ENCODE assay signal across 12 cellular contexts in the genomic region with DNA sequence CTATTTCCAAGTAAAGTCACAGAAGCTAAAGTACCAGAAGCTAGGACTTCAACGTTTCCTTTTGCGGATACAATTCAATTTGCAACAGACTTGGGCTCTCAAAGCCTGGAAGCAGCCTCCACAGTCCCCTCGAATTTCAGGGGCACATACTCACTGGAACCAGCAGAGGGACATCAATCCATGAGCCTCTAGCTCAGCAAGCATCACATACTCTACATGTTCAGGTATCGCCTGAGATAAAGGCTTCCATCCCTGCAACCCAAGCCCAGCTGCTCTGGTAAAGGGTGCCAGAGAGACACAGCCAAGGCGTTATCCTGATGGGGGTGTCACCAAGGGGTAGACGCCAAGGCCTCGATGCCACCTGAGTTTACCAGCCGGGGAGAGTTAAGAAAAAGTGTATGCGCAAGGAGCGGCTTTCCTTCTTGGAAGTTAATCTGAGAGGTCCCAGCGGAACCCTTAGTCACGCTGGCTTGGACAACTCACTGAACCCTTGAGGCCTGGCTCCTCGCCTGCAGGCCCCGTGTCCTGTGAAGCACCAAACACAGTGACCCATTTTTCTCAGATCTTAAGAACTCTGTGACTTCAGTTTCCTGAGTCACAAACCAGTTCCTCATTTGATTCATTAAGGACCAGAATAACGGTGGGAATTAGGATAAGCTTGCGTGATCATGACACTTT. TPM values are rescaled to one million over a fixed set of nuclear protein-coding genes. Genes with fewer than 3 reads are reported as not detected.
DNase-seq lines count a peak whose midpoint lies in the region; TF ChIP-seq lines count a peak whose summit lies in the region.
"Had no signal": no experiment of that assay in that cellular context is flagged by ENCODE, and none has a peak within 500 bp of the region (broad histone marks: within the 10 kb centered on the region; RNA-seq: fewer than 3 reads in every experiment).

No MANE protein-coding gene starts in this region.

- DNase-seq in AG04450 (ENCODE audit: low read depth, low spot score) = no peak
- no peak for DNase-seq in HFF-Myc (ENCODE audit: extremely low read depth, low read depth)
- DNase-seq in astrocyte of the spinal cord (ENCODE audit: low read depth, low spot score) = no peak
- no peak for DNase-seq in activated CD8-positive, alpha-beta memory T cell treated with anti-CD3 and anti-CD28 coated beads for 24 hours
- DNase-seq in LoVo (ENCODE audit: low spot score) = no peak
- DNase-seq in germinal center (ENCODE audit: low spot score) = no peak
- DNase-seq in activated naive CD4-positive, alpha-beta T cell treated with anti-CD3 and anti-CD28 coated beads, Interleukin-2, amount 50 U/mL, for 16 hours = no peak
- DNase-seq: activated T-cell treated with anti-CD3 and anti-CD28 coated beads for 4 hours, dermis blood vessel endothelial cell, T-cell had no signal

- H3K36me3 ChIP-seq in liver (ENCODE audit: control insufficient read depth in 4 of 4, insufficient read depth in 3 of 4, low read depth in 1 of 4, low read length in 3 of 4) = peaks cover 0 to 15% (median 0%) of the 10 kb centered on the region in 4 donors

- TF ChIP-seq RAD21 in liver (IDR thresholded peaks at IDR 0.05) = no peak

- peak; percentile 41 for TF ChIP-seq CTCF in AG04450 (IDR thresholded peaks at IDR 0.05; ENCODE audit: low read depth, low read length)
- peak; percentile 32 for TF ChIP-seq CTCF in HFF-Myc (IDR thresholded peaks at IDR 0.05; ENCODE audit: low read depth, low read length, missing control alignments)
- peak; percentile 28 for TF ChIP-seq CTCF in astrocyte of the spinal cord (IDR thresholded peaks at IDR 0.05; ENCODE audit: low read depth, low read length)
- peak; percentile 9 for TF ChIP-seq CTCF in liver (IDR thresholded peaks at IDR 0.05; ENCODE audit: low read depth, low read length, missing input control)

- H3K4me3 ChIP-seq in AG04450 (ENCODE audit: low read depth, low read length) = no peak overlapping the region
- H3K4me3 ChIP-seq in HFF-Myc (replicated peaks; ENCODE audit: low read depth, low read length) = no peak overlapping the region
- no peak overlapping the region for H3K4me3 ChIP-seq in astrocyte of the spinal cord (ENCODE audit: low read depth, low read length)
- no peak overlapping the region for H3K4me3 ChIP-seq in liver (ENCODE audit: low read depth in 1 of 3, low read length in 3 of 3)

- 87% methylated on average over 16 of the region's 16 CpGs for WGBS in liver

- CTCF ChIA-PET in AG04450 (lab: Charles Lee) = interaction anchor here (1.1 to 1.6 kb wide), 2 partner anchors 8 to 563 kb away, joined by 3 to 4 read pairs; no protein-coding TSS in a partner anchor

- H3K27me3 ChIP-seq in AG04450 (ENCODE audit: control insufficient read depth, insufficient read depth, low read length) (no peaks in the 10 kb centered on the region), liver (ENCODE audit: control insufficient read depth in 4 of 4, insufficient read depth in 4 of 4, low read length in 3 of 4) (no peaks in the 10 kb centered on the region)

- H3K9me3 ChIP-seq in AG04450 (ENCODE audit: control insufficient read depth, insufficient read depth, low read length) = no peaks in the 10 kb centered on the region; the same call in 1 of the 2 replicates
- H3K9me3 ChIP-seq in liver (ENCODE audit: control insufficient read depth in 4 of 4, low read length in 3 of 4) = no peaks in the 10 kb centered on the region

- H3K4me1 ChIP-seq in liver (ENCODE audit: control insufficient read depth in 4 of 4, insufficient read depth in 4 of 4, low read length in 3 of 4) = no peaks in the 10 kb centered on the region

- POLR2A ChIA-PET in AG04450 (lab: Yijun Ruan, JAX) = interaction anchor here (0.8 kb wide), 1 partner anchor 12 kb away, joined by 3 read pairs; no protein-coding TSS in a partner anchor

- H3K27ac ChIP-seq in AG04450 (ENCODE audit: low read depth, low read length) (no peak overlapping the region), liver (ENCODE audit: low read depth in 1 of 2, low read length in 2 of 2) (no peak overlapping the region)

- H3K9ac ChIP-seq in liver (ENCODE audit: low read depth in 1 of 2, low read length in 2 of 2) = no peak overlapping the region

- in situ Hi-C loops in astrocyte of the spinal cord (cut with HindIII; ENCODE audit: low sequenced_read_pairs) = loop anchor here (25.0 kb wide), 1 partner anchor 550 kb away; no protein-coding TSS in a partner anchor

TF ChIP-seq in liver, 16 proteins besides CTCF, POLR2A, EP300 and RAD21:
- TF ChIP-seq EGR1 (IDR thresholded peaks at IDR 0.05; ENCODE audit: low read depth in 2 of 2) = no peak
- no peak for TF ChIP-seq ATF3 (IDR thresholded peaks at IDR 0.05)
- TF ChIP-seq YY1 (IDR thresholded peaks at IDR 0.05) = no peak
- TF ChIP-seq ZBTB33 (IDR thresholded peaks at IDR 0.05) = no peak
- no peak for TF ChIP-seq HNF4A (conservative IDR thresholded peaks at IDR 0.05)
- no peak for TF ChIP-seq SP1 (IDR thresholded peaks at IDR 0.05)
- no peak for TF ChIP-seq JUND (IDR thresholded peaks at IDR 0.05)
- no peak for TF ChIP-seq FOXA2 (IDR thresholded peaks at IDR 0.05)
- no peak for TF ChIP-seq HNF4G (IDR thresholded peaks at IDR 0.05)
- TF ChIP-seq RXRA (IDR thresholded peaks at IDR 0.05) = no peak
- TF ChIP-seq TAF1 (conservative IDR thresholded peaks at IDR 0.05) = no peak
- TF ChIP-seq FOXA1 (IDR thresholded peaks at IDR 0.05) = no peak
- TF ChIP-seq, protein P1, sequence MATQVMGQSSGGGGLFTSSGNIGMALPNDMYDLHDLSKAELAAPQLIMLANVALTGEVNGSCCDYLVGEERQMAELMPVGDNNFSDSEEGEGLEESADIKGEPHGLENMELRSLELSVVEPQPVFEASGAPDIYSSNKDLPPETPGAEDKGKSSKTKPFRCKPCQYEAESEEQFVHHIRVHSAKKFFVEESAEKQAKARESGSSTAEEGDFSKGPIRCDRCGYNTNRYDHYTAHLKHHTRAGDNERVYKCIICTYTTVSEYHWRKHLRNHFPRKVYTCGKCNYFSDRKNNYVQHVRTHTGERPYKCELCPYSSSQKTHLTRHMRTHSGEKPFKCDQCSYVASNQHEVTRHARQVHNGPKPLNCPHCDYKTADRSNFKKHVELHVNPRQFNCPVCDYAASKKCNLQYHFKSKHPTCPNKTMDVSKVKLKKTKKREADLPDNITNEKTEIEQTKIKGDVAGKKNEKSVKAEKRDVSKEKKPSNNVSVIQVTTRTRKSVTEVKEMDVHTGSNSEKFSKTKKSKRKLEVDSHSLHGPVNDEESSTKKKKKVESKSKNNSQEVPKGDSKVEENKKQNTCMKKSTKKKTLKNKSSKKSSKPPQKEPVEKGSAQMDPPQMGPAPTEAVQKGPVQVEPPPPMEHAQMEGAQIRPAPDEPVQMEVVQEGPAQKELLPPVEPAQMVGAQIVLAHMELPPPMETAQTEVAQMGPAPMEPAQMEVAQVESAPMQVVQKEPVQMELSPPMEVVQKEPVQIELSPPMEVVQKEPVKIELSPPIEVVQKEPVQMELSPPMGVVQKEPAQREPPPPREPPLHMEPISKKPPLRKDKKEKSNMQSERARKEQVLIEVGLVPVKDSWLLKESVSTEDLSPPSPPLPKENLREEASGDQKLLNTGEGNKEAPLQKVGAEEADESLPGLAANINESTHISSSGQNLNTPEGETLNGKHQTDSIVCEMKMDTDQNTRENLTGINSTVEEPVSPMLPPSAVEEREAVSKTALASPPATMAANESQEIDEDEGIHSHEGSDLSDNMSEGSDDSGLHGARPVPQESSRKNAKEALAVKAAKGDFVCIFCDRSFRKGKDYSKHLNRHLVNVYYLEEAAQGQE (IDR thresholded peaks at IDR 0.05) = no peak
- TF ChIP-seq NR2F2 (IDR thresholded peaks at IDR 0.05) = no peak
- no peak for TF ChIP-seq MAX (IDR thresholded peaks at IDR 0.05)
- TF ChIP-seq GABPA (IDR thresholded peaks at IDR 0.05 in 1 of 2, conservative IDR thresholded peaks at IDR 0.05 in 1 of 2) = no peak

RNA-seq across cellular contexts. Expression of gene LTO1, which starts 13.0 kb away (rescaled TPM):
- 15.7 and 18.3 TPM in 2 replicates for polyA plus RNA-seq in AG04450 (2011; rRNA removed)
- polyA minus RNA-seq in AG04450 (2011; rRNA and poly(A)+ RNA removed) = 8.3 and 10.1 TPM in 2 replicates
- 10 to 100 TPM in 1 of 2 donors, 1 to 10 TPM in 1; 8.3 to 12.3 TPM for total RNA-seq in liver
- 1 to 10 TPM; 4.9 to 6.4 TPM for polyA plus RNA-seq in liver

RNA-seq across cellular contexts. Expression of gene CCND1, which starts 21.2 kb away (rescaled TPM):
- polyA plus RNA-seq in AG04450 (2011; rRNA removed) (249 and 276 TPM in 2 replicates), liver (100 to 1,000 TPM in 1 of 2 donors, 10 to 100 TPM in 1; 28.9 to 100 TPM)
- polyA minus RNA-seq in AG04450 (2011; rRNA and poly(A)+ RNA removed) = 459 and 741 TPM in 2 replicates
- total RNA-seq in liver = 10 to 100 TPM; 35.5 to 71.1 TPM

RNA-seq across cellular contexts. Expression of gene FGF19, which starts 41.7 kb away (rescaled TPM):
- polyA plus RNA-seq in AG04450 (2011; rRNA removed) (not detected in 2 replicates), liver (under 1 TPM in 1 of 2 donors, not detected in 1; 0.09 TPM)
- polyA minus RNA-seq in AG04450 (2011; rRNA and poly(A)+ RNA removed) = not detected in 2 replicates
- not detected for total RNA-seq in liver
- total RNA-seq: CD8-positive, alpha-beta memory T cell; dermis blood vessel endothelial cell had no signal
- polyA plus RNA-seq: CD8-positive, alpha-beta memory T cell had no signal
